ENCODE assay signal across 20 cellular contexts in the genomic region with DNA sequence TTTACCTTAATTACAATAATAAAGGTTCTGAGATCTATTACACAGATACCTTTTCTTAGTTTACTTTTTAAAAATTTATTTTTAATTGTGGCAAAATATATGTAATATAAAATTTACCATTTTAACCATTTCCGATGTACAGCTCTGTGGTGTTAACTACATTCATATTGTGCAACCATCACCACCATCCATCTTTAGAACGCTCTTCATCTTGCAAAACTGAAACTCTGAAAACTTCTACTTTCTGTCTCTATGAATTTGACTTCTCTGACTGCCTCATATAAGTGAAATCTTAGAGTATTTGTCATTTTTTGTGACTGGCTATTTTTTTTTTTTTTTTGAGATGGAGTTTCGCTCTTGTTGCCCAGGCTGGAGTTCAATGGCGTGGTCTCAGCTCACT. TPM values are rescaled to one million over a fixed set of nuclear protein-coding genes. Genes with fewer than 3 reads are reported as not detected.
DNase-seq lines count a peak whose midpoint lies in the region; ATAC-seq, FAIRE-seq and TF ChIP-seq lines count a peak whose summit lies in the region.
"Had no signal": no experiment of that assay in that cellular context is flagged by ENCODE, and none has a peak within 500 bp of the region (broad histone marks: within the 10 kb centered on the region; RNA-seq: fewer than 3 reads in every experiment).

No MANE protein-coding gene starts in this region.

- H4K20me1 ChIP-seq in HCT116 (ENCODE audit: insufficient read depth), result no peaks in the 10 kb centered on the region; the same call in 1 of the 2 replicates
- no peaks in the 10 kb centered on the region for H4K20me1 ChIP-seq in fibroblast of lung (ENCODE audit: control insufficient read depth, extremely low read depth, insufficient read depth, low read length)

- intact Hi-C loops in HCT116 (cut with micrococcal nuclease), result no loop called here

- peaks cover 89% of the 10 kb centered on the region for H3K79me2 ChIP-seq in HCT116 (ENCODE audit: insufficient read depth, low read length)
- no peaks in the 10 kb centered on the region for H3K79me2 ChIP-seq in fibroblast of lung (ENCODE audit: control insufficient read depth, insufficient read depth, low read length)

- H3K27ac ChIP-seq in A549 (peak overlapping the region; percentile 92 to 98), HCT116 (ENCODE audit: low read depth, low read length) (no peak overlapping the region; the same call in 1 of the 2 replicates), fibroblast of lung (ENCODE audit: insufficient read depth, low read length) (peak overlapping the region; percentile 92)
- H3K27ac ChIP-seq: heart left ventricle had no signal

- DNase-seq in A549 (ENCODE audit: low read depth in 1 of 2, low spot score in 1 of 2), result no peak
- DNase-seq in HCT116 (ENCODE audit: low read depth, low spot score), result no peak
- DNase-seq in NOMO-1 (lab: John Stamatoyannopoulos, UW; ENCODE audit: unreplicated experiment in 2 of 2), result peak; percentile 70 to 81
- peak in 1 of 2 donors; percentile 42 for DNase-seq in fibroblast of lung (ENCODE audit: low read depth in 2 of 2)
- no peak for DNase-seq in NCI-H2107 (lab: John Stamatoyannopoulos, UW)
- DNase-seq: activated CD4-positive, alpha-beta T cell treated with anti-CD3 and anti-CD28 coated beads for 36 hours; activated CD8-positive, alpha-beta memory T cell treated with anti-CD3 and anti-CD28 coated beads, Interleukin-2, amount 50 U/mL, for 4 hours; activated naive CD4-positive, alpha-beta T cell treated with anti-CD3 and anti-CD28 coated beads for 36 hours; CD4-positive, alpha-beta memory T cell; esophagus squamous epithelium; heart left ventricle; NCI-H2081; stimulated activated naive CD4-positive, alpha-beta T cell treated with Interleukin-2 at 50 U/mL for 16 hours; upper lobe of right lung had no signal

- H3K9ac ChIP-seq in HCT116 (ENCODE audit: low read length), result no peak overlapping the region
- H3K9ac ChIP-seq in fibroblast of lung (ENCODE audit: insufficient read depth, low read length), result no peak overlapping the region
- H3K9ac ChIP-seq: parathyroid adenoma had no signal

- peaks cover 84% of the 10 kb centered on the region for H3K4me1 ChIP-seq in A549
- H3K4me1 ChIP-seq in HCT116 (ENCODE audit: control insufficient read depth in 1 of 2, insufficient read depth in 2 of 2, low read length in 2 of 2), result peaks cover 46 to 73% of the 10 kb centered on the region in 2 experiments
- peaks cover 32% of the 10 kb centered on the region for H3K4me1 ChIP-seq in fibroblast of lung (ENCODE audit: control insufficient read depth, extremely low read depth, insufficient read depth, low read length)
- H3K4me1 ChIP-seq: heart left ventricle had no signal

- POLR2A ChIA-PET in A549 (lab: Yijun Ruan, JAX), result interaction anchor here (4.5 kb wide), 1 partner anchor 16 kb away, joined by 24 read pairs; no protein-coding TSS in a partner anchor
- POLR2A ChIA-PET in HCT116 (lab: Charles Lee), result no interaction called here

- H3K9me2 ChIP-seq in HCT116 (ENCODE audit: insufficient read depth), result no peaks in the 10 kb centered on the region

- ATAC-seq in A549 (no peak), HCT116 (no peak), HG03159 (IDR thresholded peaks at IDR 0.05; ENCODE audit: unreplicated experiment) (no peak), esophagus mucosa (no peak), GM18909 (IDR thresholded peaks at IDR 0.05; ENCODE audit: poor library complexity, unreplicated experiment) (no peak)
- ATAC-seq: activated CD4-positive, alpha-beta T cell treated with anti-CD3 and anti-CD28 coated beads for 36 hours had no signal

- no peak for TF ChIP-seq RAD21 in A549 (conservative IDR thresholded peaks at IDR 0.05 in 1 of 2, IDR thresholded peaks at IDR 0.05 in 1 of 2)
- TF ChIP-seq RAD21 in HCT116 (IDR thresholded peaks at IDR 0.05; ENCODE audit: low read depth), result no peak

- CTCF ChIA-PET in A549 (lab: Yijun Ruan, JAX) (interaction anchor here (0.8 to 22.9 kb wide), 8 partner anchors 9 to 49 kb away, joined by 3 to 256 read pairs (median 4); a partner anchor contains a TSS), HCT116 (lab: Charles Lee) (no interaction called here)

- H3K27me3 ChIP-seq in HCT116 (ENCODE audit: insufficient read depth, low read length), result no peaks in the 10 kb centered on the region
- H3K27me3 ChIP-seq in fibroblast of lung (ENCODE audit: control insufficient read depth, insufficient read depth, low read length), result no peaks in the 10 kb centered on the region
- H3K27me3 ChIP-seq: esophagus squamous epithelium, heart left ventricle, upper lobe of right lung had no signal

- FAIRE-seq in A549 (lab: Jason Lieb, UNC), result no peak
- FAIRE-seq: GM19239 had no signal

- no peak for TF ChIP-seq EP300 in A549 (IDR thresholded peaks at IDR 0.05)

- H3K4me3 ChIP-seq in A549 (no peak overlapping the region), HCT116 (replicated peaks in 1 of 2; ENCODE audit: low read depth in 1 of 2, low read length in 2 of 2) (no peak overlapping the region), fibroblast of lung (replicated peaks in 1 of 4; ENCODE audit: control extremely low read depth in 1 of 4, insufficient read depth in 1 of 4, low read depth in 3 of 4, low read length in 4 of 4) (no peak overlapping the region)
- H3K4me3 ChIP-seq: esophagus squamous epithelium, heart left ventricle, skin epidermis, upper lobe of right lung had no signal

- no TSS peak for BruUV-seq in HCT116 (replicated peaks; lab: Mats Ljungman, UMichigan)

- RAD21 ChIA-PET in HCT116 (lab: Charles Lee; ENCODE audit: low non-redundant PET in 1 of 2, low total read pairs in 2 of 2, uncharacterized antibody in 2 of 2, unreplicated experiment in 2 of 2), result no interaction called here

- TF ChIP-seq CTCF in A549 (IDR thresholded peaks at IDR 0.05), result no peak
- no peak for TF ChIP-seq CTCF in HCT116 (IDR thresholded peaks at IDR 0.05 in 2 of 3, conservative IDR thresholded peaks at IDR 0.05 in 1 of 3; ENCODE audit: borderline replicate concordance in 1 of 3, insufficient read depth in 1 of 3, low read depth in 2 of 3, low read length in 2 of 3)
- no peak for TF ChIP-seq CTCF in fibroblast of lung (conservative IDR thresholded peaks at IDR 0.05 in 1 of 2, IDR thresholded peaks at IDR 0.05 in 1 of 2; ENCODE audit: low read depth in 1 of 2, low read length in 2 of 2)

- H3K9me3 ChIP-seq in A549 (no peaks in the 10 kb centered on the region), HCT116 (ENCODE audit: control insufficient read depth in 1 of 2, insufficient read depth in 1 of 2, low read depth in 1 of 2, low read length in 2 of 2) (no peaks in the 10 kb centered on the region), fibroblast of lung (ENCODE audit: control insufficient read depth, insufficient read depth, low read depth, low read length) (no peaks in the 10 kb centered on the region)
- H3K9me3 ChIP-seq: esophagus squamous epithelium, heart left ventricle, upper lobe of right lung had no signal

- no peaks in the 10 kb centered on the region for H3K36me3 ChIP-seq in HCT116 (ENCODE audit: control insufficient read depth in 1 of 2, insufficient read depth in 2 of 2, low read length in 2 of 2)
- H3K36me3 ChIP-seq in fibroblast of lung (ENCODE audit: control insufficient read depth, insufficient read depth, low read length), result no peaks in the 10 kb centered on the region
- H3K36me3 ChIP-seq: esophagus squamous epithelium, heart left ventricle, upper lobe of right lung had no signal

- no peak for TF ChIP-seq POLR2A in A549 (IDR thresholded peaks at IDR 0.05; ENCODE audit: low read length)
- TF ChIP-seq POLR2A in HCT116 (IDR thresholded peaks at IDR 0.05; ENCODE audit: borderline replicate concordance, extremely low read depth, insufficient read depth, insufficient read length), result no peak

- WGBS in A549 (ENCODE audit: missing lambda C conversion rate), result 77% methylated on average over 4 of the region's 4 CpGs

- H2AFZ ChIP-seq in HCT116 (ENCODE audit: low read depth, low read length, poor library complexity, severe bottlenecking) (no peak overlapping the region), fibroblast of lung (ENCODE audit: low read length) (no peak overlapping the region)
- H2AFZ ChIP-seq: parathyroid adenoma had no signal

- H3K4me2 ChIP-seq in A549, result peak overlapping the region; percentile 90
- H3K4me2 ChIP-seq in HCT116 (ENCODE audit: low read length), result peak overlapping the region; percentile 80; the same call in 1 of the 2 replicates
- H3K4me2 ChIP-seq in fibroblast of lung (ENCODE audit: extremely low read depth, insufficient read depth, low read length), result no peak overlapping the region

TF ChIP-seq in A549, 52 proteins besides CTCF, POLR2A, EP300 and RAD21 (continues in another document):
- TF ChIP-seq ZSCAN20 (CRISPR knock-in tag; IDR thresholded peaks at IDR 0.05), result no peak
- TF ChIP-seq, protein P1, sequence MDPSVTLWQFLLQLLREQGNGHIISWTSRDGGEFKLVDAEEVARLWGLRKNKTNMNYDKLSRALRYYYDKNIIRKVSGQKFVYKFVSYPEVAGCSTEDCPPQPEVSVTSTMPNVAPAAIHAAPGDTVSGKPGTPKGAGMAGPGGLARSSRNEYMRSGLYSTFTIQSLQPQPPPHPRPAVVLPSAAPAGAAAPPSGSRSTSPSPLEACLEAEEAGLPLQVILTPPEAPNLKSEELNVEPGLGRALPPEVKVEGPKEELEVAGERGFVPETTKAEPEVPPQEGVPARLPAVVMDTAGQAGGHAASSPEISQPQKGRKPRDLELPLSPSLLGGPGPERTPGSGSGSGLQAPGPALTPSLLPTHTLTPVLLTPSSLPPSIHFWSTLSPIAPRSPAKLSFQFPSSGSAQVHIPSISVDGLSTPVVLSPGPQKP (IDR thresholded peaks at IDR 0.05; ENCODE audit: low read depth, low read length), result no peak

TF ChIP-seq in HCT116, 20 proteins besides CTCF, POLR2A, EP300 and RAD21 (continues in another document):
- TF ChIP-seq ELF1 (IDR thresholded peaks at IDR 0.05; ENCODE audit: borderline replicate concordance, low read depth), result no peak
- TF ChIP-seq YY1 (IDR thresholded peaks at IDR 0.05; ENCODE audit: extremely low read depth, insufficient replicate concordance, low read depth, low read length), result no peak
- no peak for TF ChIP-seq EGR1 (IDR thresholded peaks at IDR 0.05; ENCODE audit: low read depth)
- no peak for TF ChIP-seq CEBPB (IDR thresholded peaks at IDR 0.05; ENCODE audit: low read depth)
- TF ChIP-seq ZFX (IDR thresholded peaks at IDR 0.05), result no peak
- TF ChIP-seq ZNF274 (IDR thresholded peaks at IDR 0.05; ENCODE audit: low read depth, low read length), result no peak

RNA-seq across cellular contexts. Expression of a gene that starts 26.8 kb away (rescaled TPM):
- polyA plus RNA-seq in A549 (2011; rRNA removed), result 75.0 and 98.1 TPM in 2 replicates
- 52.9 and 53.5 TPM in 2 replicates for polyA plus RNA-seq in A549 (2012; cell fraction: cytosol; rRNA removed)
- 45.0 and 53.1 TPM in 2 replicates for polyA plus RNA-seq in A549 (2012; cell fraction: nucleus; rRNA removed)
- polyA plus RNA-seq in A549 (2017; fragmentation: RNase III; extraction: RNeasy Plus Mini Kit Qiagen cat#74134 plus additional on column Dnase treatment), result 88.5 to 113 TPM (median 92.2 TPM) in 3 replicates
- polyA minus RNA-seq in A549 (2011; rRNA and poly(A)+ RNA removed), result 107 and 125 TPM in 2 replicates
- 52.6 TPM for total RNA-seq in HCT116 (2021; ENCODE audit: unreplicated experiment)
- 38.6 and 39.3 TPM in 2 replicates for polyA plus RNA-seq in HCT116 (2012)
- 2.5 and 4.9 TPM in 2 replicates for total RNA-seq in fibroblast of lung
- 3.2 and 3.3 TPM in 2 replicates for polyA plus RNA-seq in fibroblast of lung
- 4.2 and 5.5 TPM in 2 replicates for polyA plus RNA-seq in fibroblast of lung (2012)
- 10.0 and 12.1 TPM in 2 replicates for polyA minus RNA-seq in fibroblast of lung (ENCODE audit: low replicate concordance)
- total RNA-seq in esophagus mucosa, result 18.5 TPM

Comparison
In these comparisons a context has a peak if more than half of its experiments do, and no peak if none do; other contexts are left out.
1. DNase-seq: peak in NOMO-1 (2 of 2); none in A549 (0 of 2), HCT116 (single experiment) and NCI-H2107 (single experiment).